23 cellular contexts compared by ENCODE assay signal in the genomic region with DNA sequence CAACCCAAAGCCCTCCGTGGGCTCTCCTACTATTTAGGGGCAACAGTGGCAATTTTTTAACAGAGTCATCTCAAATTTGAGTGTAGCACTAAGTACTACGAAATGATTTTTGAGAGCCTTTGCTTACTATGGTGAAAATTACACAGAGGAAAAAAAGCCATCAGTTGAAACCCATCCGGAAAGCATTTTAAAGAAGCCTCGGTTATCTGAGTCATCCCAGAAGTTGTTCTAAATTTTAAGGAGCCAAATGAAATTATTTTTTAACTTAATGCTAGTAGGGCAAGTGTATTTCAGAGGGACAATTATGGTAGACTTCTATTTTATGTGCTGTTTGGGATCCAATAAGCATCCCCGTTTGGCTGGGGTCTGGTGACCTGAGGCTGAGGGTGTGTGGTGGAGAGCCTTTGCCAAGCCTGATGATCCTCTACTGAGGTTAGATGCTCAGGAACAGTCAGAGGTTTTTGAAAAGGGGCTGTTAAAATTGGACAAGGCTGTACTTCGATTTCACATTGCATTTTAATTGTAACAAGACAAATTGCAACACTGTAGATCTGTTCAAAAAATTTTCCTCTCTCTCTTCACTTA. TPM values are rescaled to one million over a fixed set of nuclear protein-coding genes. Genes with fewer than 3 reads are reported as not detected.
DNase-seq lines count a peak whose midpoint lies in the region; ATAC-seq and TF ChIP-seq lines count a peak whose summit lies in the region.
"Had no signal": no experiment of that assay in that cellular context is flagged by ENCODE, and none has a peak within 500 bp of the region (broad histone marks: within the 10 kb centered on the region; RNA-seq: fewer than 3 reads in every experiment).

No MANE protein-coding gene starts in this region.

- no peaks in the 10 kb centered on the region for H3K4me1 Mint-ChIP-seq in activated T-helper 2 cell treated with anti-CD3 and anti-CD28 coated beads, Interferon-gamma antibody, Interleukin-2, Interleukin-4, amounts not matched to agents 10 μg/mL and 5 μg/mL and 100 μg/mL, durations not matched to agents 14 hours and 24 hours and 36 hours (ENCODE audit: low read depth)
- H3K4me1 Mint-ChIP-seq: CD4-positive, alpha-beta memory T cell had no signal

- H2AFZ ChIP-seq in fibroblast of lung (ENCODE audit: low read length) = no peak overlapping the region
- no peak overlapping the region for H2AFZ ChIP-seq in osteoblast (ENCODE audit: low read length)

- H3K4me2 ChIP-seq in fibroblast of lung (ENCODE audit: extremely low read depth, insufficient read depth, low read length) (peak overlapping the region; percentile 68), osteoblast (ENCODE audit: insufficient read depth, low read length) (peak overlapping the region; percentile 58)

- in situ Hi-C loops in Panc1 (cut with HindIII; ENCODE audit: low pct_unique_long_range_greater_than_20kb, low sequenced_read_pairs) = no loop called here

- H3K27ac ChIP-seq in Panc1 (ENCODE audit: low read length) (no peak overlapping the region), fibroblast of lung (ENCODE audit: insufficient read depth, low read length) (peak overlapping the region; percentile 47), osteoblast (ENCODE audit: low read depth, low read length) (peak overlapping the region; percentile 62), upper lobe of left lung (no peak overlapping the region)
- H3K27ac ChIP-seq: uterus had no signal

- no peaks in the 10 kb centered on the region for H3K36me3 Mint-ChIP-seq in activated T-helper 2 cell treated with anti-CD3 and anti-CD28 coated beads, Interferon-gamma antibody, Interleukin-2, Interleukin-4, amounts not matched to agents 10 μg/mL and 5 μg/mL and 100 μg/mL, durations not matched to agents 14 hours and 24 hours and 36 hours (ENCODE audit: low read depth)
- H3K36me3 Mint-ChIP-seq: activated CD4-positive, alpha-beta memory T cell treated with anti-CD3 and anti-CD28 coated beads for 36 hours; CD4-positive, alpha-beta memory T cell had no signal

- TF ChIP-seq POLR2A in upper lobe of left lung (IDR thresholded peaks at IDR 0.05) = no peak

- peaks cover 27% of the 10 kb centered on the region for H3K27me3 Mint-ChIP-seq in activated T-helper 2 cell treated with anti-CD3 and anti-CD28 coated beads, Interferon-gamma antibody, Interleukin-2, Interleukin-4, amounts not matched to agents 10 μg/mL and 5 μg/mL and 100 μg/mL, durations not matched to agents 14 hours and 24 hours and 36 hours (ENCODE audit: low read depth)

- ATAC-seq in Panc1 (0 out of 2 replicates have a peak, but pooled peaks have one; percentile 23), upper lobe of left lung (ENCODE audit: low FRiP score in 2 of 2) (no peak), HG03520 (IDR thresholded peaks at IDR 0.05; ENCODE audit: unreplicated experiment) (no peak)
- ATAC-seq: esophagus mucosa, K562 had no signal

- no peak for TF ChIP-seq CTCF in Panc1 (IDR thresholded peaks at IDR 0.05)
- no peak for TF ChIP-seq CTCF in fibroblast of lung (conservative IDR thresholded peaks at IDR 0.05 in 1 of 2, IDR thresholded peaks at IDR 0.05 in 1 of 2; ENCODE audit: low read depth in 1 of 2, low read length in 2 of 2)
- no peak for TF ChIP-seq CTCF in osteoblast (IDR thresholded peaks at IDR 0.05; ENCODE audit: extremely low read depth, low read depth, low read length)
- no peak for TF ChIP-seq CTCF in upper lobe of left lung (IDR thresholded peaks at IDR 0.05)

- no peak overlapping the region for H3K27ac Mint-ChIP-seq in activated T-helper 2 cell treated with anti-CD3 and anti-CD28 coated beads, Interferon-gamma antibody, Interleukin-2, Interleukin-4, amounts not matched to agents 10 μg/mL and 5 μg/mL and 100 μg/mL, durations not matched to agents 14 hours and 24 hours and 36 hours
- H3K27ac Mint-ChIP-seq: activated CD4-positive, alpha-beta memory T cell treated with anti-CD3 and anti-CD28 coated beads for 36 hours; CD4-positive, alpha-beta memory T cell had no signal

- H3K4me3 Mint-ChIP-seq in activated T-helper 2 cell treated with anti-CD3 and anti-CD28 coated beads, Interferon-gamma antibody, Interleukin-2, Interleukin-4, amounts not matched to agents 10 μg/mL and 5 μg/mL and 100 μg/mL, durations not matched to agents 14 hours and 24 hours and 36 hours (ENCODE audit: low read depth) = no peak overlapping the region
- H3K4me3 Mint-ChIP-seq: activated CD4-positive, alpha-beta memory T cell treated with anti-CD3 and anti-CD28 coated beads for 36 hours; CD4-positive, alpha-beta memory T cell had no signal

- no TSS peak for BruUV-seq in Panc1 (replicated peaks; lab: Mats Ljungman, UMichigan)

- no peaks in the 10 kb centered on the region for H3K9me3 Mint-ChIP-seq in activated T-helper 2 cell treated with anti-CD3 and anti-CD28 coated beads, Interferon-gamma antibody, Interleukin-2, Interleukin-4, amounts not matched to agents 10 μg/mL and 5 μg/mL and 100 μg/mL, durations not matched to agents 14 hours and 24 hours and 36 hours
- H3K9me3 Mint-ChIP-seq: activated CD4-positive, alpha-beta memory T cell treated with anti-CD3 and anti-CD28 coated beads for 36 hours had no signal

- H3K4me1 ChIP-seq in Panc1 (ENCODE audit: control insufficient read depth, insufficient read depth, low read length) (peaks cover 5% of the 10 kb centered on the region; the same call in 1 of the 2 replicates), fibroblast of lung (ENCODE audit: control insufficient read depth, extremely low read depth, insufficient read depth, low read length) (peaks cover 15% of the 10 kb centered on the region), osteoblast (ENCODE audit: insufficient read depth, low read length) (peaks cover 19% of the 10 kb centered on the region), upper lobe of left lung (peaks cover 0 to 4% (median 0%) of the 10 kb centered on the region in 4 donors)
- H3K4me1 ChIP-seq: uterus had no signal

- H3K9me3 ChIP-seq in Panc1 (ENCODE audit: control insufficient read depth, insufficient read depth, low read depth, low read length) (no peaks in the 10 kb centered on the region), fibroblast of lung (ENCODE audit: control insufficient read depth, insufficient read depth, low read depth, low read length) (no peaks in the 10 kb centered on the region), osteoblast (ENCODE audit: low read depth, low read length) (no peaks in the 10 kb centered on the region), upper lobe of left lung (no peaks in the 10 kb centered on the region)
- H3K9me3 ChIP-seq: SJCRH30, uterus had no signal

- POLR2A ChIA-PET in Panc1 (lab: Charles Lee) = no interaction called here

- WGBS in upper lobe of left lung, 2 donors = 79 to 83% methylated on average over 6 of the region's 6 CpGs

- H3K36me3 ChIP-seq in Panc1 (ENCODE audit: control insufficient read depth, insufficient read depth, low read length) (no peaks in the 10 kb centered on the region), fibroblast of lung (ENCODE audit: control insufficient read depth, insufficient read depth, low read length) (no peaks in the 10 kb centered on the region), osteoblast (ENCODE audit: insufficient read depth, low read length) (no peaks in the 10 kb centered on the region), upper lobe of left lung (no peaks in the 10 kb centered on the region)
- H3K36me3 ChIP-seq: SJCRH30, uterus had no signal

- H3K27me3 ChIP-seq in Panc1 (ENCODE audit: control insufficient read depth, insufficient read depth, low read length) = no peaks in the 10 kb centered on the region
- no peaks in the 10 kb centered on the region for H3K27me3 ChIP-seq in fibroblast of lung (ENCODE audit: control insufficient read depth, insufficient read depth, low read length)
- H3K27me3 ChIP-seq in osteoblast (ENCODE audit: insufficient read depth, low read length) = peaks cover 4% of the 10 kb centered on the region
- no peaks in the 10 kb centered on the region for H3K27me3 ChIP-seq in upper lobe of left lung
- H3K27me3 ChIP-seq: SJCRH30, uterus had no signal

- H3K9ac ChIP-seq in fibroblast of lung (ENCODE audit: insufficient read depth, low read length) = no peak overlapping the region

- H3K4me3 ChIP-seq in Panc1 (ENCODE audit: low read depth in 2 of 2, low read length in 2 of 2) = no peak overlapping the region
- H3K4me3 ChIP-seq in fibroblast of lung (replicated peaks in 1 of 4; ENCODE audit: control extremely low read depth in 1 of 4, insufficient read depth in 1 of 4, low read depth in 3 of 4, low read length in 4 of 4) = no peak overlapping the region
- H3K4me3 ChIP-seq in osteoblast (ENCODE audit: insufficient read depth, low read length) = no peak overlapping the region
- H3K4me3 ChIP-seq in upper lobe of left lung = no peak overlapping the region
- H3K4me3 ChIP-seq: K562, SJCRH30, uterus had no signal

- H3K79me2 ChIP-seq in fibroblast of lung (ENCODE audit: control insufficient read depth, insufficient read depth, low read length) = no peaks in the 10 kb centered on the region
- H3K79me2 ChIP-seq in osteoblast (ENCODE audit: insufficient read depth, low read length) = no peaks in the 10 kb centered on the region

- H4K20me1 ChIP-seq in fibroblast of lung (ENCODE audit: control insufficient read depth, extremely low read depth, insufficient read depth, low read length) (no peaks in the 10 kb centered on the region), osteoblast (ENCODE audit: insufficient read depth, low read length) (no peaks in the 10 kb centered on the region)

- DNase-seq in AG08395 (ENCODE audit: low spot score) (peak; percentile 19), Panc1 (ENCODE audit: low read depth, low spot score) (no peak), fibroblast of lung (ENCODE audit: low read depth in 2 of 2) (no peak), osteoblast (ENCODE audit: insufficient read length, low spot score, missing footprints) (no peak), upper lobe of left lung (no peak), hypothalamus (lab: John Stamatoyannopoulos, UW) (no peak)
- no peak for DNase-seq in activated T-helper 2 cell treated with anti-CD3 and anti-CD28 coated beads, Interferon-gamma antibody, Interleukin-2, Interleukin-4, amounts not matched to agents 10 μg/mL and 5 μg/mL and 100 μg/mL, durations not matched to agents 14 hours and 24 hours and 36 hours (ENCODE audit: low spot score)
- DNase-seq: activated CD4-positive, alpha-beta memory T cell treated with anti-CD3 and anti-CD28 coated beads for 36 hours; activated naive CD4-positive, alpha-beta T cell; amygdala; CD4-positive, alpha-beta memory T cell; central memory CD4-positive, alpha-beta T cell; DMS53; left ventricle myocardium superior; MV-4-11; NCI-H1694 treated with DMSO at 0.1 percent for 48 hours; NCI-H774; T-helper 2 cell; uterus had no signal

- CTCF ChIA-PET in Panc1 (lab: Charles Lee) = no interaction called here

- intact Hi-C loops in Panc1 (cut with micrococcal nuclease; ENCODE audit: unreplicated experiment) = no loop called here
- intact Hi-C loops in activated T-helper 2 cell treated with anti-CD3 and anti-CD28 coated beads, Interferon-gamma antibody, Interleukin-2, Interleukin-4, amounts not matched to agents 10 μg/mL and 5 μg/mL and 100 μg/mL, durations not matched to agents 14 hours and 24 hours and 36 hours (cut with micrococcal nuclease) = no loop called here

- TF ChIP-seq EP300 in upper lobe of left lung (IDR thresholded peaks at IDR 0.05) = no peak

RNA-seq across cellular contexts. Expression of gene RAPGEF4, which starts 47.0 kb away (rescaled TPM):
- total RNA-seq in Panc1 (2021; ENCODE audit: unreplicated experiment) (0.62 TPM), fibroblast of lung (1.3 and 3.0 TPM in 2 replicates), osteoblast (0.36 and 0.59 TPM in 2 replicates), upper lobe of left lung (10 to 100 TPM in 5 of 6 donors, 1 to 10 TPM in 1; 8.3 to 35.2 (median 17.4) TPM)
- 0.55 TPM for polyA plus RNA-seq in Panc1 (2012; ENCODE audit: insufficient read length)
- polyA plus RNA-seq in fibroblast of lung = 0.51 and 1.4 TPM in 2 replicates
- polyA plus RNA-seq in fibroblast of lung (2012) = 0.30 and 1.2 TPM in 2 replicates
- polyA minus RNA-seq in fibroblast of lung (ENCODE audit: low replicate concordance) = 0.59 and 7.7 TPM in 2 replicates
- total RNA-seq in activated T-helper 2 cell treated with anti-CD3 and anti-CD28 coated beads, Interferon-gamma antibody, Interleukin-2, Interleukin-4, amounts not matched to agents 10 μg/mL and 5 μg/mL and 100 μg/mL, durations not matched to agents 14 hours and 24 hours and 36 hours = 0.91 and 0.92 TPM in 2 replicates
- total RNA-seq: CD4-positive, alpha-beta memory T cell had no signal
- polyA plus RNA-seq: CD4-positive, alpha-beta memory T cell had no signal

Comparison
In these comparisons a context has a peak if more than half of its experiments do, and no peak if none do; other contexts are left out.
1. H3K27ac ChIP-seq: peak in fibroblast of lung (single experiment) and osteoblast (single experiment); none in Panc1 (single experiment) and upper lobe of left lung (0 of 4).